Comparison of ENCODE assay signal across 24 cellular contexts in the genomic region with DNA sequence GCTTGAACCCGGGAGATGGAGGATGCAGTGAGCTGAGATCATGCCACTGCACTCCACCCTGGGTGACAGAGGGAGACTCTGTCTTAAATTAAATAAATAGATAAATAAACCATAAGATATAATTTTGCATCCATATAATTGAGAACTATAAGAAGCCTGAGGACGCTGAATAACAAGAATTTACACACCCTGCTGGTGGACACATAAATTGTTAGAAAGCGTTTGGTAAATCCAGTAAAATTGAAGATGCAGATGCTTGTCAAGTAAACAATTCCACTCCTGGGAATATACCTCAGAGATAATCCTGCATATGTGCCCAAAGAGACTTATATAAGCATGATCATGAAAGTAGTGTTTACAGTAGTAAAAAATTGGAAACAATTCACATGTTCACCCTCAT.
"Had no signal": no experiment of that assay in that cellular context is flagged by ENCODE, and none has a peak within 500 bp of the region (broad histone marks: within the 10 kb centered on the region; RNA-seq: fewer than 3 reads in every experiment).

No MANE protein-coding gene starts in this region.

- H3K9me3 Mint-ChIP-seq: activated CD4-positive, alpha-beta memory T cell treated with anti-CD3 and anti-CD28 coated beads, Interleukin-2, amount 10 ng/mL, durations not matched to agents 7 days and 5 days; activated CD4-positive, alpha-beta T cell treated with anti-CD3 and anti-CD28 coated beads, Interleukin-2, amount 10 ng/mL, durations not matched to agents 24 days and 14 days; activated naive CD4-positive, alpha-beta T cell treated with anti-CD3 and anti-CD28 coated beads, Interleukin-2, amount 50 U/mL, for 24 hours; activated T-cell treated with anti-CD3 and anti-CD28 coated beads, Interleukin-2, amount 50 U/mL, for 4 hours; activated T-helper 2 cell treated with anti-CD3 and anti-CD28 coated beads, Interferon-gamma antibody, Interleukin-2, Interleukin-4, amounts not matched to agents 10 μg/mL and 5 μg/mL and 100 μg/mL, durations not matched to agents 14 hours and 24 hours and 36 hours; natural killer cell had no signal

- H3K27ac Mint-ChIP-seq: activated CD4-positive, alpha-beta memory T cell treated with anti-CD3 and anti-CD28 coated beads, Interleukin-2, amount 10 ng/mL, durations not matched to agents 7 days and 5 days; activated CD4-positive, alpha-beta T cell treated with anti-CD3 and anti-CD28 coated beads, Interleukin-2, amount 10 ng/mL, durations not matched to agents 24 days and 14 days; activated naive CD4-positive, alpha-beta T cell treated with anti-CD3 and anti-CD28 coated beads, Interleukin-2, amount 50 U/mL, for 24 hours; activated T-helper 2 cell treated with anti-CD3 and anti-CD28 coated beads, Interferon-gamma antibody, Interleukin-2, Interleukin-4, amounts not matched to agents 10 μg/mL and 5 μg/mL and 100 μg/mL, durations not matched to agents 14 hours and 24 hours and 36 hours; natural killer cell had no signal

- H3K27ac ChIP-seq: breast epithelium, right atrium auricular region, suprapubic skin, tibial artery had no signal

- DNase-seq: activated CD4-positive, alpha-beta memory T cell treated with anti-CD3 and anti-CD28 coated beads, Interleukin-2, amount 10 ng/mL, durations not matched to agents 7 days and 5 days; activated CD4-positive, CD25-positive, alpha-beta regulatory T cell treated with anti-CD3 and anti-CD28 coated beads, Interleukin-2, amount 50 U/mL, for 72 hours; activated CD8-positive, alpha-beta memory T cell treated with anti-CD3 and anti-CD28 coated beads, Interleukin-2, amount 50 U/mL, for 48 hours; activated T-cell treated with anti-CD3 and anti-CD28 coated beads, Interleukin-2, amount 50 U/mL, for 4 hours; central memory CD4-positive, alpha-beta T cell; effector CD8-positive, alpha-beta T cell; head of caudate nucleus; hippocampal formation; left cardiac atrium; mammary epithelial cell; midbrain; natural killer cell; stimulated activated CD4-positive, alpha-beta T cell treated with anti-CD3 and anti-CD28 coated beads, Interleukin-15, amount 100 ng/mL, for 24 hours; stimulated activated CD4-positive, alpha-beta T cell treated with anti-CD3 and anti-CD28 coated beads, Interleukin-2, amount 100 ng/mL, for 24 hours; stimulated activated naive CD4-positive, alpha-beta T cell; T-helper 9 cell; tibial artery had no signal

- H3K36me3 Mint-ChIP-seq: natural killer cell had no signal

- ATAC-seq: activated T-cell treated with anti-CD3 and anti-CD28 coated beads, Interleukin-2, amount 50 U/mL, for 4 hours; gastroesophageal sphincter; left cardiac atrium; natural killer cell had no signal

- H3K9me3 ChIP-seq: breast epithelium, gastroesophageal sphincter, right atrium auricular region, suprapubic skin, tibial artery had no signal

- H3K4me3 ChIP-seq: breast epithelium, gastroesophageal sphincter, right atrium auricular region, suprapubic skin, tibial artery had no signal

- H3K4me3 Mint-ChIP-seq: activated CD4-positive, alpha-beta memory T cell treated with anti-CD3 and anti-CD28 coated beads, Interleukin-2, amount 10 ng/mL, durations not matched to agents 7 days and 5 days; activated CD4-positive, alpha-beta T cell treated with anti-CD3 and anti-CD28 coated beads, Interleukin-2, amount 10 ng/mL, durations not matched to agents 24 days and 14 days; activated naive CD4-positive, alpha-beta T cell treated with anti-CD3 and anti-CD28 coated beads, Interleukin-2, amount 50 U/mL, for 24 hours; activated T-cell treated with anti-CD3 and anti-CD28 coated beads, Interleukin-2, amount 50 U/mL, for 4 hours; natural killer cell had no signal

- H3K27me3 ChIP-seq: breast epithelium, gastroesophageal sphincter, right atrium auricular region, suprapubic skin, tibial artery had no signal

- H3K4me1 Mint-ChIP-seq: activated CD4-positive, alpha-beta memory T cell treated with anti-CD3 and anti-CD28 coated beads, Interleukin-2, amount 10 ng/mL, durations not matched to agents 7 days and 5 days; activated CD4-positive, alpha-beta T cell treated with anti-CD3 and anti-CD28 coated beads, Interleukin-2, amount 10 ng/mL, durations not matched to agents 24 days and 14 days; activated naive CD4-positive, alpha-beta T cell treated with anti-CD3 and anti-CD28 coated beads, Interleukin-2, amount 50 U/mL, for 24 hours; natural killer cell had no signal

- H3K36me3 ChIP-seq: breast epithelium, gastroesophageal sphincter, right atrium auricular region, suprapubic skin, tibial artery had no signal

- H3K4me1 ChIP-seq: breast epithelium, suprapubic skin had no signal
